ENCODE assay signal across 1 cellular context in the genomic region with DNA sequence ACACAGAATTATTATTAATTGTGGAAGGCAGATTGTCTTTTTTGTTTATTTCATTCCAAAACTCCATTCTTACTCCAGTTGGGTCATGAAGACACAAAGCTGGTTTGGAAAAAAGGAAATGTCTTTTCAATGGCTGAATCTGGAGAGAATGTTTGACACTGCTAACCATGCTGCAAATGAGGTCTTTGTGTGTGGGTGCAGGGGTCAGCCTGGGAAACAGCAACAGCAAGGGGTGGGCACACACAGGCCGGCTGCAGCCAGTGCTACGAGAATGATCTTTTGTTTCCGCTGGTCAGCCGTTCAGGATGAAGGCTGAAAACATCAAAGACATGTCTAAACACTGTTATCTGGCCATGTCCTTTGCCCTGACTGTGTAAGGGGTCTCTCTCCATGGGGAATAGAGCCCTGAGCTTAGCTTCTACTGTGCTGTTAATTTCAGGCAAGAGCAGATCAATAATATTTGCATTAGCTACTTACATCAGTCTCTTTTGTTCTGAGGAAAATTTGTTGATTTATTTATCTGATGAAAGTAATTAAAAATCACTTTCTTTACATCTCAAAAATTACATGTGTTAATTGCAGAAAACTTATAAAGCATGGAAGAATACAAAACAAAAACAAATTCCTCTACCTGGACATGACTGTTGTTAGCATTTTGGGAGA.
TF ChIP-seq lines count a peak whose summit lies in the region.

No MANE protein-coding gene starts in this region.

TF ChIP-seq in HepG2, 621 proteins besides CTCF, POLR2A, EP300 and RAD21 (continued from another document and continues in another):
- TF ChIP-seq, protein P1, sequence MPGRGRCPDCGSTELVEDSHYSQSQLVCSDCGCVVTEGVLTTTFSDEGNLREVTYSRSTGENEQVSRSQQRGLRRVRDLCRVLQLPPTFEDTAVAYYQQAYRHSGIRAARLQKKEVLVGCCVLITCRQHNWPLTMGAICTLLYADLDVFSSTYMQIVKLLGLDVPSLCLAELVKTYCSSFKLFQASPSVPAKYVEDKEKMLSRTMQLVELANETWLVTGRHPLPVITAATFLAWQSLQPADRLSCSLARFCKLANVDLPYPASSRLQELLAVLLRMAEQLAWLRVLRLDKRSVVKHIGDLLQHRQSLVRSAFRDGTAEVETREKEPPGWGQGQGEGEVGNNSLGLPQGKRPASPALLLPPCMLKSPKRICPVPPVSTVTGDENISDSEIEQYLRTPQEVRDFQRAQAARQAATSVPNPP (CRISPR knock-in tag; IDR thresholded peaks at IDR 0.05): no peak
- TF ChIP-seq HHEX (CRISPR knock-in tag; IDR thresholded peaks at IDR 0.05) (peak; percentile 53; the same call in 1 of the 2 replicates), TOPORS (CRISPR knock-in tag; IDR thresholded peaks at IDR 0.05) (no peak), WIZ (CRISPR knock-in tag; IDR thresholded peaks at IDR 0.05) (no peak), RAD51 (IDR thresholded peaks at IDR 0.05; ENCODE audit: borderline replicate concordance) (no peak), FOXA1 (IDR thresholded peaks at IDR 0.05) (no peak), FOXA1 (CRISPR knock-in tag; IDR thresholded peaks at IDR 0.05) (peak; percentile 93), PTBP1 (IDR thresholded peaks at IDR 0.05; ENCODE audit: low read depth, low read length, poor library complexity, severe bottlenecking) (no peak), NFRKB (IDR thresholded peaks at IDR 0.05) (peak; percentile 52; the same call in 1 of the 2 replicates), DNMT3B (CRISPR knock-in tag; conservative IDR thresholded peaks at IDR 0.05) (no peak), ZNF589 (CRISPR knock-in tag; conservative IDR thresholded peaks at IDR 0.05) (no peak), NONO (IDR thresholded peaks at IDR 0.05) (no peak), NONO (CRISPR knock-in tag; conservative IDR thresholded peaks at IDR 0.05) (peak; percentile 72; the same call in 1 of the 2 replicates), ZNF431 (CRISPR knock-in tag; IDR thresholded peaks at IDR 0.05; ENCODE audit: borderline replicate concordance, low read depth) (peak; percentile 97), ZNF83 (CRISPR knock-in tag; IDR thresholded peaks at IDR 0.05; ENCODE audit: borderline replicate concordance) (no peak), ZNF569 (CRISPR knock-in tag; IDR thresholded peaks at IDR 0.05; ENCODE audit: borderline replicate concordance) (no peak), KLF12 (CRISPR knock-in tag; IDR thresholded peaks at IDR 0.05; ENCODE audit: borderline replicate concordance) (no peak), THAP11 (CRISPR knock-in tag; IDR thresholded peaks at IDR 0.05) (peak; percentile 83), HOXA7 (CRISPR knock-in tag; IDR thresholded peaks at IDR 0.05) (no peak), MAF1 (CRISPR knock-in tag; IDR thresholded peaks at IDR 0.05; ENCODE audit: borderline replicate concordance) (no peak), ZNF235 (CRISPR knock-in tag; IDR thresholded peaks at IDR 0.05; ENCODE audit: borderline replicate concordance) (no peak), MTF1 (CRISPR knock-in tag; IDR thresholded peaks at IDR 0.05) (no peak), STAG1 (CRISPR knock-in tag; IDR thresholded peaks at IDR 0.05) (peak; percentile 44), ZNF550 (CRISPR knock-in tag; IDR thresholded peaks at IDR 0.05; ENCODE audit: borderline replicate concordance) (no peak), REL (CRISPR knock-in tag; conservative IDR thresholded peaks at IDR 0.05) (no peak), KDM3A (CRISPR knock-in tag; IDR thresholded peaks at IDR 0.05; ENCODE audit: low read depth) (peak; percentile 90; the same call in 1 of the 2 replicates), ZNF605 (CRISPR knock-in tag; IDR thresholded peaks at IDR 0.05) (peak; percentile 88), HMGA1 (CRISPR knock-in tag; conservative IDR thresholded peaks at IDR 0.05) (no peak), BRCA1 (CRISPR knock-in tag; IDR thresholded peaks at IDR 0.05) (peak; percentile 90)
- TF ChIP-seq, protein P2, sequence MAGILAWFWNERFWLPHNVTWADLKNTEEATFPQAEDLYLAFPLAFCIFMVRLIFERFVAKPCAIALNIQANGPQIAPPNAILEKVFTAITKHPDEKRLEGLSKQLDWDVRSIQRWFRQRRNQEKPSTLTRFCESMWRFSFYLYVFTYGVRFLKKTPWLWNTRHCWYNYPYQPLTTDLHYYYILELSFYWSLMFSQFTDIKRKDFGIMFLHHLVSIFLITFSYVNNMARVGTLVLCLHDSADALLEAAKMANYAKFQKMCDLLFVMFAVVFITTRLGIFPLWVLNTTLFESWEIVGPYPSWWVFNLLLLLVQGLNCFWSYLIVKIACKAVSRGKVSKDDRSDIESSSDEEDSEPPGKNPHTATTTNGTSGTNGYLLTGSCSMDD (CRISPR knock-in tag; IDR thresholded peaks at IDR 0.05): no peak
- TF ChIP-seq, protein P3, sequence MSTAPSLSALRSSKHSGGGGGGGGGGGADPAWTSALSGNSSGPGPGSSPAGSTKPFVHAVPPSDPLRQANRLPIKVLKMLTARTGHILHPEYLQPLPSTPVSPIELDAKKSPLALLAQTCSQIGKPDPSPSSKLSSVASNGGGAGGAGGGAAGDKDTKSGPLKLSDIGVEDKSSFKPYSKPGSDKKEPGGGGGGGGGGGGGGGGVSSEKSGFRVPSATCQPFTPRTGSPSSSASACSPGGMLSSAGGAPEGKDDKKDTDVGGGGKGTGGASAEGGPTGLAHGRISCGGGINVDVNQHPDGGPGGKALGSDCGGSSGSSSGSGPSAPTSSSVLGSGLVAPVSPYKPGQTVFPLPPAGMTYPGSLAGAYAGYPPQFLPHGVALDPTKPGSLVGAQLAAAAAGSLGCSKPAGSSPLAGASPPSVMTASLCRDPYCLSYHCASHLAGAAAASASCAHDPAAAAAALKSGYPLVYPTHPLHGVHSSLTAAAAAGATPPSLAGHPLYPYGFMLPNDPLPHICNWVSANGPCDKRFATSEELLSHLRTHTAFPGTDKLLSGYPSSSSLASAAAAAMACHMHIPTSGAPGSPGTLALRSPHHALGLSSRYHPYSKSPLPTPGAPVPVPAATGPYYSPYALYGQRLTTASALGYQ (CRISPR knock-in tag; IDR thresholded peaks at IDR 0.05): peak; percentile 99
- TF ChIP-seq, protein P4, sequence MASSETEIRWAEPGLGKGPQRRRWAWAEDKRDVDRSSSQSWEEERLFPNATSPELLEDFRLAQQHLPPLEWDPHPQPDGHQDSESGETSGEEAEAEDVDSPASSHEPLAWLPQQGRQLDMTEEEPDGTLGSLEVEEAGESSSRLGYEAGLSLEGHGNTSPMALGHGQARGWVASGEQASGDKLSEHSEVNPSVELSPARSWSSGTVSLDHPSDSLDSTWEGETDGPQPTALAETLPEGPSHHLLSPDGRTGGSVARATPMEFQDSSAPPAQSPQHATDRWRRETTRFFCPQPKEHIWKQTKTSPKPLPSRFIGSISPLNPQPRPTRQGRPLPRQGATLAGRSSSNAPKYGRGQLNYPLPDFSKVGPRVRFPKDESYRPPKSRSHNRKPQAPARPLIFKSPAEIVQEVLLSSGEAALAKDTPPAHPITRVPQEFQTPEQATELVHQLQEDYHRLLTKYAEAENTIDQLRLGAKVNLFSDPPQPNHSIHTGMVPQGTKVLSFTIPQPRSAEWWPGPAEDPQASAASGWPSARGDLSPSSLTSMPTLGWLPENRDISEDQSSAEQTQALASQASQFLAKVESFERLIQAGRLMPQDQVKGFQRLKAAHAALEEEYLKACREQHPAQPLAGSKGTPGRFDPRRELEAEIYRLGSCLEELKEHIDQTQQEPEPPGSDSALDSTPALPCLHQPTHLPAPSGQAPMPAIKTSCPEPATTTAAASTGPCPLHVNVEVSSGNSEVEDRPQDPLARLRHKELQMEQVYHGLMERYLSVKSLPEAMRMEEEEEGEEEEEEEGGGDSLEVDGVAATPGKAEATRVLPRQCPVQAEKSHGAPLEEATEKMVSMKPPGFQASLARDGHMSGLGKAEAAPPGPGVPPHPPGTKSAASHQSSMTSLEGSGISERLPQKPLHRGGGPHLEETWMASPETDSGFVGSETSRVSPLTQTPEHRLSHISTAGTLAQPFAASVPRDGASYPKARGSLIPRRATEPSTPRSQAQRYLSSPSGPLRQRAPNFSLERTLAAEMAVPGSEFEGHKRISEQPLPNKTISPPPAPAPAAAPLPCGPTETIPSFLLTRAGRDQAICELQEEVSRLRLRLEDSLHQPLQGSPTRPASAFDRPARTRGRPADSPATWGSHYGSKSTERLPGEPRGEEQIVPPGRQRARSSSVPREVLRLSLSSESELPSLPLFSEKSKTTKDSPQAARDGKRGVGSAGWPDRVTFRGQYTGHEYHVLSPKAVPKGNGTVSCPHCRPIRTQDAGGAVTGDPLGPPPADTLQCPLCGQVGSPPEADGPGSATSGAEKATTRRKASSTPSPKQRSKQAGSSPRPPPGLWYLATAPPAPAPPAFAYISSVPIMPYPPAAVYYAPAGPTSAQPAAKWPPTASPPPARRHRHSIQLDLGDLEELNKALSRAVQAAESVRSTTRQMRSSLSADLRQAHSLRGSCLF (CRISPR knock-in tag; IDR thresholded peaks at IDR 0.05; ENCODE audit: borderline replicate concordance): no peak; the same call in 1 of the 2 replicates
- TF ChIP-seq, protein P5, sequence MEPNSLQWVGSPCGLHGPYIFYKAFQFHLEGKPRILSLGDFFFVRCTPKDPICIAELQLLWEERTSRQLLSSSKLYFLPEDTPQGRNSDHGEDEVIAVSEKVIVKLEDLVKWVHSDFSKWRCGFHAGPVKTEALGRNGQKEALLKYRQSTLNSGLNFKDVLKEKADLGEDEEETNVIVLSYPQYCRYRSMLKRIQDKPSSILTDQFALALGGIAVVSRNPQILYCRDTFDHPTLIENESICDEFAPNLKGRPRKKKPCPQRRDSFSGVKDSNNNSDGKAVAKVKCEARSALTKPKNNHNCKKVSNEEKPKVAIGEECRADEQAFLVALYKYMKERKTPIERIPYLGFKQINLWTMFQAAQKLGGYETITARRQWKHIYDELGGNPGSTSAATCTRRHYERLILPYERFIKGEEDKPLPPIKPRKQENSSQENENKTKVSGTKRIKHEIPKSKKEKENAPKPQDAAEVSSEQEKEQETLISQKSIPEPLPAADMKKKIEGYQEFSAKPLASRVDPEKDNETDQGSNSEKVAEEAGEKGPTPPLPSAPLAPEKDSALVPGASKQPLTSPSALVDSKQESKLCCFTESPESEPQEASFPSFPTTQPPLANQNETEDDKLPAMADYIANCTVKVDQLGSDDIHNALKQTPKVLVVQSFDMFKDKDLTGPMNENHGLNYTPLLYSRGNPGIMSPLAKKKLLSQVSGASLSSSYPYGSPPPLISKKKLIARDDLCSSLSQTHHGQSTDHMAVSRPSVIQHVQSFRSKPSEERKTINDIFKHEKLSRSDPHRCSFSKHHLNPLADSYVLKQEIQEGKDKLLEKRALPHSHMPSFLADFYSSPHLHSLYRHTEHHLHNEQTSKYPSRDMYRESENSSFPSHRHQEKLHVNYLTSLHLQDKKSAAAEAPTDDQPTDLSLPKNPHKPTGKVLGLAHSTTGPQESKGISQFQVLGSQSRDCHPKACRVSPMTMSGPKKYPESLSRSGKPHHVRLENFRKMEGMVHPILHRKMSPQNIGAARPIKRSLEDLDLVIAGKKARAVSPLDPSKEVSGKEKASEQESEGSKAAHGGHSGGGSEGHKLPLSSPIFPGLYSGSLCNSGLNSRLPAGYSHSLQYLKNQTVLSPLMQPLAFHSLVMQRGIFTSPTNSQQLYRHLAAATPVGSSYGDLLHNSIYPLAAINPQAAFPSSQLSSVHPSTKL (CRISPR knock-in tag; IDR thresholded peaks at IDR 0.05): peak; percentile 99
- TF ChIP-seq, protein P6, sequence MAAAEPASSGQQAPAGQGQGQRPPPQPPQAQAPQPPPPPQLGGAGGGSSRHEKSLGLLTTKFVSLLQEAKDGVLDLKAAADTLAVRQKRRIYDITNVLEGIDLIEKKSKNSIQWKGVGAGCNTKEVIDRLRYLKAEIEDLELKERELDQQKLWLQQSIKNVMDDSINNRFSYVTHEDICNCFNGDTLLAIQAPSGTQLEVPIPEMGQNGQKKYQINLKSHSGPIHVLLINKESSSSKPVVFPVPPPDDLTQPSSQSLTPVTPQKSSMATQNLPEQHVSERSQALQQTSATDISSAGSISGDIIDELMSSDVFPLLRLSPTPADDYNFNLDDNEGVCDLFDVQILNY (CRISPR knock-in tag; conservative IDR thresholded peaks at IDR 0.05): no peak
- TF ChIP-seq, protein P7, sequence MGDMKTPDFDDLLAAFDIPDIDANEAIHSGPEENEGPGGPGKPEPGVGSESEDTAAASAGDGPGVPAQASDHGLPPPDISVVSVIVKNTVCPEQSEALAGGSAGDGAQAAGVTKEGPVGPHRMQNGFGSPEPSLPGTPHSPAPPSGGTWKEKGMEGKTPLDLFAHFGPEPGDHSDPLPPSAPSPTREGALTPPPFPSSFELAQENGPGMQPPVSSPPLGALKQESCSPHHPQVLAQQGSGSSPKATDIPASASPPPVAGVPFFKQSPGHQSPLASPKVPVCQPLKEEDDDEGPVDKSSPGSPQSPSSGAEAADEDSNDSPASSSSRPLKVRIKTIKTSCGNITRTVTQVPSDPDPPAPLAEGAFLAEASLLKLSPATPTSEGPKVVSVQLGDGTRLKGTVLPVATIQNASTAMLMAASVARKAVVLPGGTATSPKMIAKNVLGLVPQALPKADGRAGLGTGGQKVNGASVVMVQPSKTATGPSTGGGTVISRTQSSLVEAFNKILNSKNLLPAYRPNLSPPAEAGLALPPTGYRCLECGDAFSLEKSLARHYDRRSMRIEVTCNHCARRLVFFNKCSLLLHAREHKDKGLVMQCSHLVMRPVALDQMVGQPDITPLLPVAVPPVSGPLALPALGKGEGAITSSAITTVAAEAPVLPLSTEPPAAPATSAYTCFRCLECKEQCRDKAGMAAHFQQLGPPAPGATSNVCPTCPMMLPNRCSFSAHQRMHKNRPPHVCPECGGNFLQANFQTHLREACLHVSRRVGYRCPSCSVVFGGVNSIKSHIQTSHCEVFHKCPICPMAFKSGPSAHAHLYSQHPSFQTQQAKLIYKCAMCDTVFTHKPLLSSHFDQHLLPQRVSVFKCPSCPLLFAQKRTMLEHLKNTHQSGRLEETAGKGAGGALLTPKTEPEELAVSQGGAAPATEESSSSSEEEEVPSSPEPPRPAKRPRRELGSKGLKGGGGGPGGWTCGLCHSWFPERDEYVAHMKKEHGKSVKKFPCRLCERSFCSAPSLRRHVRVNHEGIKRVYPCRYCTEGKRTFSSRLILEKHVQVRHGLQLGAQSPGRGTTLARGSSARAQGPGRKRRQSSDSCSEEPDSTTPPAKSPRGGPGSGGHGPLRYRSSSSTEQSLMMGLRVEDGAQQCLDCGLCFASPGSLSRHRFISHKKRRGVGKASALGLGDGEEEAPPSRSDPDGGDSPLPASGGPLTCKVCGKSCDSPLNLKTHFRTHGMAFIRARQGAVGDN (CRISPR knock-in tag; IDR thresholded peaks at IDR 0.05): peak; percentile 76; the same call in 1 of the 2 replicates
- TF ChIP-seq, protein P8, sequence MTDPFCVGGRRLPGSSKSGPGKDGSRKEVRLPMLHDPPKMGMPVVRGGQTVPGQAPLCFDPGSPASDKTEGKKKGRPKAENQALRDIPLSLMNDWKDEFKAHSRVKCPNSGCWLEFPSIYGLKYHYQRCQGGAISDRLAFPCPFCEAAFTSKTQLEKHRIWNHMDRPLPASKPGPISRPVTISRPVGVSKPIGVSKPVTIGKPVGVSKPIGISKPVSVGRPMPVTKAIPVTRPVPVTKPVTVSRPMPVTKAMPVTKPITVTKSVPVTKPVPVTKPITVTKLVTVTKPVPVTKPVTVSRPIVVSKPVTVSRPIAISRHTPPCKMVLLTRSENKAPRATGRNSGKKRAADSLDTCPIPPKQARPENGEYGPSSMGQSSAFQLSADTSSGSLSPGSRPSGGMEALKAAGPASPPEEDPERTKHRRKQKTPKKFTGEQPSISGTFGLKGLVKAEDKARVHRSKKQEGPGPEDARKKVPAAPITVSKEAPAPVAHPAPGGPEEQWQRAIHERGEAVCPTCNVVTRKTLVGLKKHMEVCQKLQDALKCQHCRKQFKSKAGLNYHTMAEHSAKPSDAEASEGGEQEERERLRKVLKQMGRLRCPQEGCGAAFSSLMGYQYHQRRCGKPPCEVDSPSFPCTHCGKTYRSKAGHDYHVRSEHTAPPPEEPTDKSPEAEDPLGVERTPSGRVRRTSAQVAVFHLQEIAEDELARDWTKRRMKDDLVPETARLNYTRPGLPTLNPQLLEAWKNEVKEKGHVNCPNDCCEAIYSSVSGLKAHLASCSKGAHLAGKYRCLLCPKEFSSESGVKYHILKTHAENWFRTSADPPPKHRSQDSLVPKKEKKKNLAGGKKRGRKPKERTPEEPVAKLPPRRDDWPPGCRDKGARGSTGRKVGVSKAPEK (CRISPR knock-in tag; IDR thresholded peaks at IDR 0.05; ENCODE audit: borderline replicate concordance): peak; percentile 96; the same call in 1 of the 2 replicates
